Comparison of ENCODE assay signal across 2 cellular contexts in genomic region chr20:63145156-63145555, GRCh38.
TF ChIP-seq lines count a peak whose summit lies in the region.

No MANE protein-coding gene starts in this region.

TF ChIP-seq in A549, 52 proteins besides CTCF, POLR2A, EP300 and RAD21 (continued from another document):
- no peak for TF ChIP-seq BHLHE40 (IDR thresholded peaks at IDR 0.05; ENCODE audit: low read depth, low read length)
- no peak for TF ChIP-seq TP53 (CRISPR knock-in tag; IDR thresholded peaks at IDR 0.05)
- TF ChIP-seq HDAC2 (IDR thresholded peaks at IDR 0.05), result no peak

TF ChIP-seq in IMR-90, 13 proteins besides CTCF, POLR2A, EP300 and RAD21:
- TF ChIP-seq CEBPB (IDR thresholded peaks at IDR 0.05; ENCODE audit: low read depth, low read length), result no peak
- TF ChIP-seq SMC3 (IDR thresholded peaks at IDR 0.05; ENCODE audit: low read depth, low read length), result no peak
TF ChIP-seq in IMR-90: peak in this region for 0.
